Comparison of ENCODE assay signal across 8 cellular contexts in the genomic region with DNA sequence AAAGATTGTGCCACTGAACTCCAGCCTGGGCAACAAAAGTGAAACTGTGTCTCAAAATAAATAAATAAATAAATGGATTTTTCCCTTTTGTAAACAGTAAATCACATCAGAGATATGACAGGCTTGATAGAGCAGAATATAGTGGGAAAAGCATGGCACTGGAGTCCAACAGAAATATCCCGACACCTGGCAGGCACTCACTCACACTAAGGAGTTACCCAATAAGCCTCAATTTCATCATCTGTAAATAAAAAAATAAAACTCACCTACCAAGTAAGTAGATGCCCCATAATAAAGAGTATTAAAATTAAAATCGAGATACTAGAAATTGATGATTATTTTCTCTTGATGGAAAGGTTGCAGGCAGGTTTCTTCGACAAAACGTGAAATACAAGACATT. TPM values are rescaled to one million over a fixed set of nuclear protein-coding genes. Genes with fewer than 3 reads are reported as not detected.
DNase-seq lines count a peak whose midpoint lies in the region; ATAC-seq and TF ChIP-seq lines count a peak whose summit lies in the region.

No MANE protein-coding gene starts in this region.

- H3K27me3 ChIP-seq in left ventricle myocardium inferior (ENCODE audit: low read depth) (no peaks in the 10 kb centered on the region), lower lobe of right lung (ENCODE audit: low read depth) (no peaks in the 10 kb centered on the region), uterus (no peaks in the 10 kb centered on the region), Peyer's patch (no peaks in the 10 kb centered on the region)

- peaks cover 18% of the 10 kb centered on the region for H3K4me1 Mint-ChIP-seq in activated naive CD8-positive, alpha-beta T cell treated with anti-CD3 and anti-CD28 coated beads for 36 hours

- no peaks in the 10 kb centered on the region for H3K27me3 Mint-ChIP-seq in activated naive CD8-positive, alpha-beta T cell treated with anti-CD3 and anti-CD28 coated beads for 36 hours

- H3K4me3 Mint-ChIP-seq in activated naive CD8-positive, alpha-beta T cell treated with anti-CD3 and anti-CD28 coated beads for 36 hours: peak overlapping the region; percentile 4

- H3K27ac ChIP-seq in left ventricle myocardium inferior (replicated peaks) (peak overlapping the region; percentile 98), lower lobe of right lung (peak overlapping the region; percentile 99), uterus (peak overlapping the region; percentile 94 to 96), Peyer's patch (peak overlapping the region in 1 of 4 donors; percentile 99)

- peaks cover 60% of the 10 kb centered on the region for H3K4me1 ChIP-seq in left ventricle myocardium inferior
- H3K4me1 ChIP-seq in lower lobe of right lung: peaks cover 17% of the 10 kb centered on the region
- H3K4me1 ChIP-seq in uterus: no peaks in the 10 kb centered on the region
- peaks cover 0 to 28% (median 0%) of the 10 kb centered on the region in 4 donors for H3K4me1 ChIP-seq in Peyer's patch

- TF ChIP-seq CTCF in left ventricle myocardium inferior (IDR thresholded peaks at IDR 0.05; ENCODE audit: borderline replicate concordance) (no peak), lower lobe of right lung (IDR thresholded peaks at IDR 0.05) (no peak), uterus (IDR thresholded peaks at IDR 0.05) (no peak), Peyer's patch (IDR thresholded peaks at IDR 0.05) (no peak)

- H3K9me3 ChIP-seq in left ventricle myocardium inferior (replicated peaks) (no peaks in the 10 kb centered on the region), lower lobe of right lung (no peaks in the 10 kb centered on the region), uterus (no peaks in the 10 kb centered on the region), Peyer's patch (no peaks in the 10 kb centered on the region)

- ATAC-seq in left cardiac atrium: no peak
- ATAC-seq in lower lobe of right lung: no peak
- ATAC-seq in HG03469 (IDR thresholded peaks at IDR 0.05; ENCODE audit: unreplicated experiment): no peak

- DNase-seq in left ventricle myocardium inferior (no peak), left cardiac atrium (no peak), lower lobe of right lung (no peak), uterus (no peak), Peyer's patch (no peak), NCI-H510A (lab: John Stamatoyannopoulos, UW) (no peak)
- no peak for DNase-seq in activated naive CD8-positive, alpha-beta T cell treated with anti-CD3 and anti-CD28 coated beads for 36 hours

- H3K36me3 Mint-ChIP-seq in activated naive CD8-positive, alpha-beta T cell treated with anti-CD3 and anti-CD28 coated beads for 36 hours: peaks cover 11% of the 10 kb centered on the region

- no peaks in the 10 kb centered on the region for H3K9me3 Mint-ChIP-seq in activated naive CD8-positive, alpha-beta T cell treated with anti-CD3 and anti-CD28 coated beads for 36 hours

- H3K27ac Mint-ChIP-seq in activated naive CD8-positive, alpha-beta T cell treated with anti-CD3 and anti-CD28 coated beads for 36 hours: no peak overlapping the region

- intact Hi-C loops in left ventricle myocardium inferior (cut with micrococcal nuclease) (no loop called here), left cardiac atrium (cut with DNase I) (no loop called here), lower lobe of right lung (cut with DNase I) (no loop called here), uterus (cut with DNase I; ENCODE audit: low total_unique reads) (no loop called here)

- TF ChIP-seq POLR2A in uterus (IDR thresholded peaks at IDR 0.05): no peak
- TF ChIP-seq POLR2A in Peyer's patch (IDR thresholded peaks at IDR 0.05): no peak

- H3K36me3 ChIP-seq in left ventricle myocardium inferior: peaks cover 7% of the 10 kb centered on the region
- H3K36me3 ChIP-seq in lower lobe of right lung: peaks cover 14% of the 10 kb centered on the region
- H3K36me3 ChIP-seq in uterus: no peaks in the 10 kb centered on the region
- peaks cover 0 to 21% (median 0%) of the 10 kb centered on the region in 3 donors for H3K36me3 ChIP-seq in Peyer's patch

- H3K4me3 ChIP-seq in left ventricle myocardium inferior (peak overlapping the region; percentile 90), lower lobe of right lung (peak overlapping the region; percentile 93), uterus (no peak overlapping the region), Peyer's patch (peak overlapping the region in 2 of 4 donors; percentile 78 to 93)

RNA-seq across cellular contexts. Expression of a gene that starts 1.7 kb away (rescaled TPM):
- total RNA-seq in left ventricle myocardium inferior (34.4 TPM), left cardiac atrium (10 to 100 TPM; 37.8 to 47.7 TPM), lower lobe of right lung (26.0 TPM), uterus (10 to 100 TPM; 13.5 to 90.2 (median 27.7) TPM), Peyer's patch (10 to 100 TPM; 31.4 to 47.9 (median 38.3) TPM)
- 10 to 100 TPM; 22.5 to 24.6 TPM for total RNA-seq in activated naive CD8-positive, alpha-beta T cell treated with anti-CD3 and anti-CD28 coated beads for 36 hours

RNA-seq across cellular contexts. Expression of a gene that starts 48.9 kb away (rescaled TPM):
- total RNA-seq in left ventricle myocardium inferior: 24.1 TPM
- 10 to 100 TPM; 31.4 to 35.8 TPM for total RNA-seq in left cardiac atrium
- 10 to 100 TPM; 70.2 to 70.9 TPM for total RNA-seq in activated naive CD8-positive, alpha-beta T cell treated with anti-CD3 and anti-CD28 coated beads for 36 hours
- total RNA-seq in lower lobe of right lung: 37.1 TPM
- total RNA-seq in uterus: 10 to 100 TPM; 54.7 to 80.3 (median 65.5) TPM
- total RNA-seq in Peyer's patch: 100 to 1,000 TPM in 2 of 4 donors, 10 to 100 TPM in 2; 59.9 to 175 (median 114) TPM

Comparison
In these comparisons a context has a peak if more than half of its experiments do, and no peak if none do; other contexts are left out.
1. H3K4me3 ChIP-seq: peak in left ventricle myocardium inferior (single experiment) and lower lobe of right lung (single experiment); none in uterus (0 of 2).